1 cellular context compared by ENCODE assay signal in the genomic region with DNA sequence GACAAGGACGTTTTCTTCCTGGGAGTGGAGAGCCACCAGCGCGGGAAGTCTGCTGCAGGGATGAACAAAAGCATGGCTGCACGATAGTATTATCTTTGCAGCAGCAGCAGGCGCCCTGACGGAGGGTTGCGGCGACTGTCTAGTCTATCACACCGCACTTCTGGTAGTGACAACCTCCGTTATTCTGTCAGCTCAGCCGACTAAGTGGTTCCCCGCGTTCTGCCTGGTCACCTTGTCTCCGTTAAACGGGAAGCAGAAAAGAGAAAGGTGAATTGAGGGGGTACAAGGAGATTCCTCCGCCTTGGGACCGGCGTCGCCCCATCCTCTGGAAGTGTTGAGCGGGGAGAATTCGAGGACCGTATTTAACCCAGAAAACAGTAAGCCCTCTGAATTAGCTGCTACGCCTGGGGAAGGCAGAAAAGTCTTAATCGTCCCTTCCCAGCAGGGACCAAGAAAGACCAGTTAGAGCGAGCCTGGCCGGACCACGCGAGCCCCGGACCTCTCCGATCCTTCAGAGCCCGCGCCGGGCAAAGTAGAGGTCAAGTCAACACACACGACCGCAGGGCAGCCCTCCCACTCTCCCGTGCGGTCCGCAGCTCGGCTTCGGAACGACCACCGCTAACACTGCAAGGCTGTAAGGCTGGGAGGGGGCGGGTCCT.
TF ChIP-seq lines count a peak whose summit lies in the region.

No MANE protein-coding gene starts in this region.

TF ChIP-seq in HepG2, 621 proteins besides CTCF, POLR2A, EP300 and RAD21 (continued from another document and continues in another):
- TF ChIP-seq, protein P1, sequence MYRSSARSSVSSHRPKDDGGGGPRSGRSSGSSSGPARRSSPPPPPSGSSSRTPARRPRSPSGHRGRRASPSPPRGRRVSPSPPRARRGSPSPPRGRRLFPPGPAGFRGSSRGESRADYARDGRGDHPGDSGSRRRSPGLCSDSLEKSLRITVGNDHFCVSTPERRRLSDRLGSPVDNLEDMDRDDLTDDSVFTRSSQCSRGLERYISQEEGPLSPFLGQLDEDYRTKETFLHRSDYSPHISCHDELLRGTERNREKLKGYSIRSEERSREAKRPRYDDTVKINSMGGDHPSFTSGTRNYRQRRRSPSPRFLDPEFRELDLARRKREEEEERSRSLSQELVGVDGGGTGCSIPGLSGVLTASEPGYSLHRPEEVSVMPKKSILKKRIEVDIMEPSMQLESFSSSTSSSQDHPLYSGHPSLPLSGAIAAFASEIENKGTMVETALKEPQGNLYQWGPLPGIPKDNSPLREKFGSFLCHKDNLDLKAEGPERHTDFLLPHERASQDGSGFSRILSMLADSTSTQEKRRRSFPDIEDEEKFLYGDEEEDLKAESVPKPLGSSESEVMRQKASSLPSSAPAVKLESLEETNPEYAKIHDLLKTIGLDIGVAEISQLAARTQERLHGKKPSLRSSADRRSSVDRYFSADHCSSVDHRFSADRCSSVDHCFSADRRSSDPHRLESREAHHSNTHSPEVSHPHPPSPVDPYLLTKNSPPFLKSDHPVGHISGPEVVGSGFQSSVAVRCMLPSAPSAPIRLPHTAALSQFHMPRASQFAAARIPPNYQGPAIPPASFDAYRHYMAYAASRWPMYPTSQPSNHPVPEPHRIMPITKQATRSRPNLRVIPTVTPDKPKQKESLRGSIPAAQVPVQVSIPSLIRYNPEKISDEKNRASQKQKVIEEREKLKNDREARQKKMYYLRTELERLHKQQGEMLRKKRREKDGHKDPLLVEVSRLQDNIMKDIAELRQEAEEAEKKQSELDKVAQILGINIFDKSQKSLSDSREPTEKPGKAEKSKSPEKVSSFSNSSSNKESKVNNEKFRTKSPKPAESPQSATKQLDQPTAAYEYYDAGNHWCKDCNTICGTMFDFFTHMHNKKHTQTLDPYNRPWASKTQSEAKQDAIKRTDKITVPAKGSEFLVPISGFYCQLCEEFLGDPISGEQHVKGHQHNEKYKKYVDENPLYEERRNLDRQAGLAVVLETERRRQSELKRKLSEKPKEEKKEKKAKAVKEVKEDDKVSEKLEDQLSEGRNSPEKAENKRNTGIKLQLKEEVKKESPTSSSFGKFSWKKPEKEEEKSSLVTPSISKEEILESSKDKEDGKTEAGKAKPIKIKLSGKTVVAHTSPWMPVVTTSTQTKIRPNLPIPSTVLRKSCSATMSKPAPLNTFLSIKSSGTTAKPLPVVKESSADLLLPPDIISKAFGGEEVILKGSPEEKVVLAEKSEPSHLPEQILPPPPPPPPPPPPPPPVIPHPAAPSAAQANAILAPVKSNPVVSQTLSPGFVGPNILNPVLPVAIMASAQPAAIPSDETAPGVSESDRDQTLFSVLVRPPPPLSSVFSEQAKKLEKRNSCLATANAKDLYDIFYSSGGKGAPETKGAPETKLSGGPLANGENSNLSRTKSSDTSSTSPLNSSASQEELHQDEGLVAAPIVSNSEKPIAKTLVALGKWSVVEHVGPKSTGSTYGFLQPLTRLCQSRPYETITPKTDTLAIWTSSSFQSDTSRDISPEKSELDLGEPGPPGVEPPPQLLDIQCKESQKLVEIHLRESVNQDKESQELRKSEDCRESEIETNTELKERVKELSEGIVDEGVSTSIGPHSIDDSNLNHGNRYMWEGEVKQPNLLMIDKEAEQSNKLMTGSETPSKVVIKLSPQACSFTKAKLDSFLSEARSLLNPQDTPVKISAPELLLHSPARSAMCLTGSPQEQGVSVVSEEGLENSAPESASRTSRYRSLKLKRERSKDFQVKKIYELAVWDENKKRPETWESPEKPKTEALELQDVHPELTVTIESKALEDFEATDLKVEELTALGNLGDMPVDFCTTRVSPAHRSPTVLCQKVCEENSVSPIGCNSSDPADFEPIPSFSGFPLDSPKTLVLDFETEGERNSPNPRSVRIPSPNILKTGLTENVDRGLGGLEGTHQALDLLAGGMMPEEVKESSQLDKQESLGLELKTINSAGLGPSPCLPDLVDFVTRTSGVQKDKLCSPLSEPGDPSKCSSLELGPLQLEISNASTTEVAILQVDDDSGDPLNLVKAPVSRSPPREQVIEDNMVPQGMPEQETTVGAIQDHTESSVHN (CRISPR knock-in tag; IDR thresholded peaks at IDR 0.05): 0 out of 2 replicates have a peak, but pooled peaks have one; percentile 45
- TF ChIP-seq, protein P2, sequence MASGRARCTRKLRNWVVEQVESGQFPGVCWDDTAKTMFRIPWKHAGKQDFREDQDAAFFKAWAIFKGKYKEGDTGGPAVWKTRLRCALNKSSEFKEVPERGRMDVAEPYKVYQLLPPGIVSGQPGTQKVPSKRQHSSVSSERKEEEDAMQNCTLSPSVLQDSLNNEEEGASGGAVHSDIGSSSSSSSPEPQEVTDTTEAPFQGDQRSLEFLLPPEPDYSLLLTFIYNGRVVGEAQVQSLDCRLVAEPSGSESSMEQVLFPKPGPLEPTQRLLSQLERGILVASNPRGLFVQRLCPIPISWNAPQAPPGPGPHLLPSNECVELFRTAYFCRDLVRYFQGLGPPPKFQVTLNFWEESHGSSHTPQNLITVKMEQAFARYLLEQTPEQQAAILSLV (CRISPR knock-in tag; IDR thresholded peaks at IDR 0.05; ENCODE audit: borderline replicate concordance): peak; percentile 79; the same call in 1 of the 2 replicates
- TF ChIP-seq KDM5A (IDR thresholded peaks at IDR 0.05; ENCODE audit: borderline replicate concordance, low read length) (peak; percentile 9; the same call in 1 of the 2 replicates), SALL2 (CRISPR knock-in tag; IDR thresholded peaks at IDR 0.05) (peak; percentile 22; the same call in 1 of the 2 replicates), ZNF619 (CRISPR knock-in tag; IDR thresholded peaks at IDR 0.05) (no peak), ARID4A (CRISPR knock-in tag; IDR thresholded peaks at IDR 0.05; ENCODE audit: borderline replicate concordance) (0 out of 2 replicates have a peak, but pooled peaks have one; percentile 6), ZNF350 (CRISPR knock-in tag; IDR thresholded peaks at IDR 0.05; ENCODE audit: borderline replicate concordance, low read depth) (0 out of 2 replicates have a peak, but pooled peaks have one; percentile 6), ZNF331 (CRISPR knock-in tag; IDR thresholded peaks at IDR 0.05) (peak; percentile 5; the same call in 1 of the 2 replicates), ZNF672 (CRISPR knock-in tag; IDR thresholded peaks at IDR 0.05) (no peak), GZF1 (CRISPR knock-in tag; IDR thresholded peaks at IDR 0.05) (peak; percentile 90; the same call in 1 of the 2 replicates), NFKB2 (CRISPR knock-in tag; IDR thresholded peaks at IDR 0.05; ENCODE audit: borderline replicate concordance) (peak; percentile 47; the same call in 1 of the 2 replicates), KLF16 (CRISPR knock-in tag; IDR thresholded peaks at IDR 0.05) (0 out of 4 replicates have a peak, but pooled peaks of 1 of the 2 experiments have one; percentile 14), MXD4 (CRISPR knock-in tag; IDR thresholded peaks at IDR 0.05) (no peak), ZNF790 (CRISPR knock-in tag; IDR thresholded peaks at IDR 0.05; ENCODE audit: borderline replicate concordance) (0 out of 2 replicates have a peak, but pooled peaks have one; percentile 9), YEATS2 (CRISPR knock-in tag; IDR thresholded peaks at IDR 0.05; ENCODE audit: borderline replicate concordance) (no peak), TMF1 (CRISPR knock-in tag; IDR thresholded peaks at IDR 0.05; ENCODE audit: low read depth) (no peak), MYC (CRISPR knock-in tag; IDR thresholded peaks at IDR 0.05; ENCODE audit: borderline replicate concordance) (peak; percentile 28; the same call in 1 of the 2 replicates), TFDP2 (CRISPR knock-in tag; IDR thresholded peaks at IDR 0.05) (0 out of 2 replicates have a peak, but pooled peaks have one; percentile 30), ATF6 (CRISPR knock-in tag; conservative IDR thresholded peaks at IDR 0.05) (0 out of 2 replicates have a peak, but pooled peaks have one; percentile 19), MED8 (CRISPR knock-in tag; IDR thresholded peaks at IDR 0.05; ENCODE audit: insufficient replicate concordance) (peak; percentile 43), POGK (CRISPR knock-in tag; conservative IDR thresholded peaks at IDR 0.05) (0 out of 2 replicates have a peak, but pooled peaks have one; percentile 2)
- TF ChIP-seq, protein P3, sequence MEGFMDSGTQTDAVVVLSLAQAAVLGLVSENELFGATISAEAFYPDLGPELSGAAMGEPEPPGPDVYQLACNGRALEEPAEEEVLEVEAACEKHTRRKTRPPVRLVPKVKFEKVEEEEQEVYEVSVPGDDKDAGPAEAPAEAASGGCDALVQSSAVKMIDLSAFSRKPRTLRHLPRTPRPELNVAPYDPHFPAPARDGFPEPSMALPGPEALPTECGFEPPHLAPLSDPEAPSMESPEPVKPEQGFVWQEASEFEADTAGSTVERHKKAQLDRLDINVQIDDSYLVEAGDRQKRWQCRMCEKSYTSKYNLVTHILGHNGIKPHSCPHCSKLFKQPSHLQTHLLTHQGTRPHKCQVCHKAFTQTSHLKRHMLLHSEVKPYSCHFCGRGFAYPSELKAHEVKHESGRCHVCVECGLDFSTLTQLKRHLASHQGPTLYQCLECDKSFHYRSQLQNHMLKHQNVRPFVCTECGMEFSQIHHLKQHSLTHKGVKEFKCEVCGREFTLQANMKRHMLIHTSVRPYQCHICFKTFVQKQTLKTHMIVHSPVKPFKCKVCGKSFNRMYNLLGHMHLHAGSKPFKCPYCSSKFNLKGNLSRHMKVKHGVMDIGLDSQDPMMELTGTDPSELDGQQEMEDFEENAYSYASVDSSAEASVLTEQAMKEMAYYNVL (CRISPR knock-in tag; IDR thresholded peaks at IDR 0.05; ENCODE audit: borderline replicate concordance): 0 out of 2 replicates have a peak, but pooled peaks have one; percentile 28
- TF ChIP-seq, protein P4, sequence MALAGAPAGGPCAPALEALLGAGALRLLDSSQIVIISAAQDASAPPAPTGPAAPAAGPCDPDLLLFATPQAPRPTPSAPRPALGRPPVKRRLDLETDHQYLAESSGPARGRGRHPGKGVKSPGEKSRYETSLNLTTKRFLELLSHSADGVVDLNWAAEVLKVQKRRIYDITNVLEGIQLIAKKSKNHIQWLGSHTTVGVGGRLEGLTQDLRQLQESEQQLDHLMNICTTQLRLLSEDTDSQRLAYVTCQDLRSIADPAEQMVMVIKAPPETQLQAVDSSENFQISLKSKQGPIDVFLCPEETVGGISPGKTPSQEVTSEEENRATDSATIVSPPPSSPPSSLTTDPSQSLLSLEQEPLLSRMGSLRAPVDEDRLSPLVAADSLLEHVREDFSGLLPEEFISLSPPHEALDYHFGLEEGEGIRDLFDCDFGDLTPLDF (CRISPR knock-in tag; IDR thresholded peaks at IDR 0.05): peak; percentile 3; the same call in 1 of the 2 replicates
